ENCODE assay signal across 11 cellular contexts in genomic region chr11:121578216-121579063, GRCh38.
DNase-seq lines count a peak whose midpoint lies in the region; ATAC-seq and FAIRE-seq lines count a peak whose summit lies in the region.
"Had no signal": no experiment of that assay in that cellular context is flagged by ENCODE, and none has a peak within 500 bp of the region (broad histone marks: within the 10 kb centered on the region; RNA-seq: fewer than 3 reads in every experiment).

No MANE protein-coding gene starts in this region.

- in situ Hi-C loops in G401 (cut with HindIII; ENCODE audit: low sequenced_read_pairs): no loop called here

- H3K27me3 Mint-ChIP-seq in effector memory CD8-positive, alpha-beta T cell: no peaks in the 10 kb centered on the region

- peaks cover 9 to 22% of the 10 kb centered on the region in 2 donors for H3K4me1 Mint-ChIP-seq in effector memory CD8-positive, alpha-beta T cell (ENCODE audit: low read depth in 2 of 2)

- peaks cover 0 to 7% of the 10 kb centered on the region in 2 donors for H3K9me3 Mint-ChIP-seq in effector memory CD8-positive, alpha-beta T cell

- peaks cover 82% of the 10 kb centered on the region for H3K36me3 Mint-ChIP-seq in effector memory CD8-positive, alpha-beta T cell (ENCODE audit: insufficient read depth)

- DNase-seq in GM18507 (ENCODE audit: extremely low spot score, insufficient read length, low read depth) (no peak), NCI-H82 treated with DMSO at 0.1 percent for 48 hours (lab: John Stamatoyannopoulos, UW; ENCODE audit: unreplicated experiment) (peak; percentile 44), sciatic nerve (ENCODE audit: low spot score) (no peak), G401 (ENCODE audit: low spot score) (no peak), GM19238 (ENCODE audit: insufficient read length, low spot score) (no peak), mucosa of gallbladder (ENCODE audit: low spot score) (no peak)
- no peak for DNase-seq in effector memory CD8-positive, alpha-beta T cell
- DNase-seq: activated T-cell treated with anti-CD3 and anti-CD28 coated beads, Interleukin-2, amount 50 U/mL, for 72 hours; SJCRH30 had no signal

- intact Hi-C loops in sciatic nerve (cut with DNase I): no loop called here

- H3K27ac Mint-ChIP-seq in effector memory CD8-positive, alpha-beta T cell: peak overlapping the region; percentile 51 to 87
- H3K27ac Mint-ChIP-seq: activated T-cell treated with anti-CD3 and anti-CD28 coated beads, Interleukin-2, amount 50 U/mL, for 72 hours had no signal

- H3K4me3 Mint-ChIP-seq in effector memory CD8-positive, alpha-beta T cell: no peak overlapping the region
- H3K4me3 Mint-ChIP-seq: activated T-cell treated with anti-CD3 and anti-CD28 coated beads, Interleukin-2, amount 50 U/mL, for 72 hours had no signal

- peak; percentile 59 for FAIRE-seq in GM18507 (lab: Jason Lieb, UNC)

- no peak for ATAC-seq in effector memory CD8-positive, alpha-beta T cell (replicated peaks)
- ATAC-seq in sciatic nerve (peak; percentile 21), GM18858 (IDR thresholded peaks at IDR 0.05; ENCODE audit: unreplicated experiment) (no peak)
- ATAC-seq: activated CD4-positive, CD25-positive, alpha-beta regulatory T cell treated with anti-CD3 and anti-CD28 coated beads, Interleukin-2, amount 50 U/mL, for 24 hours; activated T-cell treated with anti-CD3 and anti-CD28 coated beads, Interleukin-2, amount 50 U/mL, for 72 hours had no signal
